ENCODE assay signal across 32 cellular contexts in the genomic region with DNA sequence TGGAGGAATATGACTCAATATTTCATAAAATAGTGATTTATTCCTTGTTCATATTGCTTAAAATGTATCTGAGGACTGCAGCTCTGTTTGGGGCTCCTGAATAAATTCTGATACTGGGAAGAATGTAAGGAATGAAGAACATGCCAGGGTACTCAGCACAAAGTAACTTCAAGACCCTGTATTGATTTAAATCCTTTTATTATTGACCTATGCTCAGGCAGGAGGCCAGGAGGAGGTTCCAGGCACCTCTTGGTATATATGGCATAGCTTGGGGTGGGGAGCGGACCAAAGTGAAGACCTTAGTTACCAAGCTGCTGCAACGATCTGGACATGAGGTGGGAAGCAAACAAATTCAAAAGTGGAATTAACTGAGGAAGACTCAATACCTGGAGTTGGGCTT.
"Had no signal": no experiment of that assay in that cellular context is flagged by ENCODE, and none has a peak within 500 bp of the region (broad histone marks: within the 10 kb centered on the region; RNA-seq: fewer than 3 reads in every experiment).

No MANE protein-coding gene starts in this region.

- DNase-seq: activated CD4-positive, alpha-beta T cell treated with anti-CD3 and anti-CD28 coated beads, Interleukin-2, amount 10 ng/mL, durations not matched to agents 24 days and 14 days; activated CD4-positive, alpha-beta T cell treated with anti-CD3 and anti-CD28 coated beads, Interleukin-2, amount 50 U/mL, for 4 hours; activated CD8-positive, alpha-beta T cell treated with anti-CD3 and anti-CD28 coated beads for 36 hours; activated effector memory CD4-positive, alpha-beta T cell treated with anti-CD3 and anti-CD28 coated beads, Interleukin-2, amount 50 U/mL, for 16 hours; activated naive CD4-positive, alpha-beta T cell; activated naive CD4-positive, alpha-beta T cell treated with anti-CD3 and anti-CD28 coated beads, Interleukin-2, amount 50 U/mL, for 16 hours; activated naive CD8-positive, alpha-beta T cell treated with anti-CD3 and anti-CD28 coated beads for 36 hours; activated T-cell treated with anti-CD3 and anti-CD28 coated beads, Interleukin-2, amount 50 U/mL, for 1 hour; activated T-cell treated with anti-CD3 and anti-CD28 coated beads, Interleukin-2, amount 50 U/mL, for 72 hours; amygdala; NCI-H1092 treated with DMSO at 0.1 percent for 48 hours; NCI-H146; NCI-H187; NCI-H2081; NCI-H446 treated with DMSO at 0.1 percent for 48 hours; NCI-H524; NCI-H69; PC-3; Peyer's patch; RPMI8226; SIG-M5; T-helper 1 cell; T-helper 2 cell; T-helper 9 cell had no signal

- H3K4me3 ChIP-seq: ascending aorta, cardiac muscle cell, Peyer's patch had no signal

- H3K27ac Mint-ChIP-seq: activated CD4-positive, alpha-beta T cell treated with anti-CD3 and anti-CD28 coated beads, Interleukin-2, amount 10 ng/mL, durations not matched to agents 24 days and 14 days; activated CD8-positive, alpha-beta T cell treated with anti-CD3 and anti-CD28 coated beads for 36 hours; activated naive CD8-positive, alpha-beta T cell treated with anti-CD3 and anti-CD28 coated beads for 36 hours; activated T-cell treated with anti-CD3 and anti-CD28 coated beads, Interleukin-2, amount 50 U/mL, for 72 hours; activated T-helper 17 cell treated with anti-CD3 and anti-CD28 coated beads, Interleukin-2, amount 50 U/mL, for 72 hours had no signal

- H3K9ac ChIP-seq: KMS-11 had no signal

- H3K4me3 Mint-ChIP-seq: activated CD4-positive, alpha-beta T cell treated with anti-CD3 and anti-CD28 coated beads, Interleukin-2, amount 10 ng/mL, durations not matched to agents 24 days and 14 days; activated CD8-positive, alpha-beta T cell treated with anti-CD3 and anti-CD28 coated beads for 36 hours; activated naive CD8-positive, alpha-beta T cell treated with anti-CD3 and anti-CD28 coated beads for 36 hours; activated T-cell treated with anti-CD3 and anti-CD28 coated beads, Interleukin-2, amount 50 U/mL, for 72 hours; activated T-helper 17 cell treated with anti-CD3 and anti-CD28 coated beads, Interleukin-2, amount 50 U/mL, for 72 hours; central memory CD8-positive, alpha-beta T cell had no signal

- H3K27me3 Mint-ChIP-seq: activated CD4-positive, alpha-beta T cell treated with anti-CD3 and anti-CD28 coated beads, Interleukin-2, amount 10 ng/mL, durations not matched to agents 24 days and 14 days; activated naive CD8-positive, alpha-beta T cell treated with anti-CD3 and anti-CD28 coated beads for 36 hours; activated T-helper 17 cell treated with anti-CD3 and anti-CD28 coated beads, Interleukin-2, amount 50 U/mL, for 72 hours; central memory CD8-positive, alpha-beta T cell had no signal

- H3K4me1 Mint-ChIP-seq: activated CD4-positive, alpha-beta T cell treated with anti-CD3 and anti-CD28 coated beads, Interleukin-2, amount 10 ng/mL, durations not matched to agents 24 days and 14 days; activated naive CD8-positive, alpha-beta T cell treated with anti-CD3 and anti-CD28 coated beads for 36 hours; activated T-helper 17 cell treated with anti-CD3 and anti-CD28 coated beads, Interleukin-2, amount 50 U/mL, for 72 hours; central memory CD8-positive, alpha-beta T cell had no signal

- H3K36me3 ChIP-seq: ascending aorta, cardiac muscle cell, Peyer's patch, WERI-Rb-1 had no signal

- H3K9me3 Mint-ChIP-seq: activated CD4-positive, alpha-beta T cell treated with anti-CD3 and anti-CD28 coated beads, Interleukin-2, amount 10 ng/mL, durations not matched to agents 24 days and 14 days; activated CD8-positive, alpha-beta T cell treated with anti-CD3 and anti-CD28 coated beads for 36 hours; activated naive CD8-positive, alpha-beta T cell treated with anti-CD3 and anti-CD28 coated beads for 36 hours; activated T-helper 17 cell treated with anti-CD3 and anti-CD28 coated beads, Interleukin-2, amount 50 U/mL, for 72 hours; central memory CD8-positive, alpha-beta T cell had no signal

- ATAC-seq: activated CD8-positive, alpha-beta T cell treated with anti-CD3 and anti-CD28 coated beads for 36 hours; activated T-cell treated with anti-CD3 and anti-CD28 coated beads, Interleukin-2, amount 50 U/mL, for 72 hours; activated T-helper 17 cell treated with anti-CD3 and anti-CD28 coated beads, Interleukin-2, amount 50 U/mL, for 72 hours; PC-3; Right ventricle myocardium inferior; SK-N-SH treated with all-trans-retinoic acid at 6 μM for 48 hours had no signal

- H3K4me1 ChIP-seq: ascending aorta, Peyer's patch had no signal

- H3K4me2 ChIP-seq: KMS-11 had no signal

- H3K27ac ChIP-seq: ascending aorta, cardiac muscle cell, KMS-11, Peyer's patch, WERI-Rb-1 had no signal

- H3K9me3 ChIP-seq: ascending aorta, Peyer's patch had no signal

- H3K36me3 Mint-ChIP-seq: activated naive CD8-positive, alpha-beta T cell treated with anti-CD3 and anti-CD28 coated beads for 36 hours had no signal

- H3K27me3 ChIP-seq: ascending aorta, cardiac muscle cell, Peyer's patch had no signal
